Comparison of ENCODE assay signal across 1 cellular context in the genomic region with DNA sequence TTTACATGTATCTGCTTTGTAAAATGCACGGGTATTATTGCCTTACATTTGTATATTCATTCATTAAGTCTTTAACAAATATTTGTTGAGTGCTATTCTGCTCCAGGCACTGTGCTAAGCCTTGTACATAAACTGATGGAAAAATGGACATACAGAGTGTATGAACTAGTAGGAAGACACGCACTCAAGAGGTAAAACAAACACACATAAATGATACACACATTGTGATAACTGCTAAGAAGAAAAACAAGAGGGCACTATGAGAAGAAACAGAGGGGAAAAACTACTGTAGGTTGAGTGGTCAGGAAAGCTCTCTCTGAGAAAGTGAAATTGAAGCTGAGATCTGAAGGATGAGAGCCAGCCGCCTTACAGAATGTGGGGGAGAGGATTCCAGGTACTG.
TF ChIP-seq lines count a peak whose summit lies in the region.

No MANE protein-coding gene starts in this region.

TF ChIP-seq in HEK293, 187 proteins besides CTCF, POLR2A, EP300 and RAD21 (continued from another document):
- TF ChIP-seq REST (tag by site-specific recombination; IDR thresholded peaks at IDR 0.05) (no peak), ZNF133 (tag by site-specific recombination; IDR thresholded peaks at IDR 0.05) (no peak), SALL2 (tag by site-specific recombination; IDR thresholded peaks at IDR 0.05; ENCODE audit: borderline replicate concordance) (no peak)
